2 cellular contexts compared by ENCODE assay signal in the genomic region with DNA sequence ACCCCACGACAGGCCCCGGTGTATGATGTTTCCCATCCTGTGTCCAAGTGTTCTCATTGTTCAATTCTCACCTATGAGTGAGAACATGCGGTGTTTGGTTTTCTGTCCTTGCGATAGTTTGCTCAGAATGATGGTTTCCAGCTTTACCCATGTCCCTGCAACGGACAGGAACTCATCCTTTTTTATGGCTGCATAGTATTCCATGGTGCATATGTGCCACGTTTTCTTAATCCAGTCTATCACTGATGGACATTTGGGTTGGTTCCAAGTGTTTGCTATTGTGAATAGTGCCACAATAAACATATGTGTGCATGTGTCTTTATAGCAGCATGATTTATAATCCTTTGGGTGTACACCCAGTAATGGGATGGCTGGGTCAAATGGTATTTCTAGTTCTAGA.
DNase-seq lines count a peak whose midpoint lies in the region; ATAC-seq, FAIRE-seq and TF ChIP-seq lines count a peak whose summit lies in the region.
"Not testable (repeated sequence)": the region's sequence is repeated elsewhere in the genome, so short reads cannot be mapped to it uniquely, and the experiment has no call there.

No MANE protein-coding gene starts in this region.

- WGBS in K562 (ENCODE audit: insufficient coverage, low coverage, missing lambda C conversion rate): 76% methylated on average over 6 of the region's 6 CpGs

- H3K4me2 ChIP-seq in K562 (ENCODE audit: insufficient read depth, low read length): not testable (repeated sequence)

- H4K20me1 ChIP-seq in K562 (replicated peaks; ENCODE audit: control insufficient read depth, insufficient read depth, low read length): not testable (repeated sequence)

- H3K27ac ChIP-seq in HEK293 (ENCODE audit: extremely low read depth, low read depth, low read length); K562 (ENCODE audit: extremely low read depth, low read depth, low read length): not testable (repeated sequence)

- not testable (repeated sequence) for H3K4me3 ChIP-seq in HEK293 (ENCODE audit: low read depth, low read length); K562

- H2AFZ ChIP-seq in K562 (ENCODE audit: low read depth, low read length): not testable (repeated sequence)

- not testable (repeated sequence) for TF ChIP-seq EP300 in K562 (IDR thresholded peaks at IDR 0.05; ENCODE audit: low read length)

- DNase-seq in K562 (ENCODE audit: extremely low read depth in 1 of 4, low spot score in 3 of 4): not testable (repeated sequence)

- CTCF ChIA-PET in HEK293 (lab: Yijun Ruan, JAX); K562 (lab: Yijun Ruan, JAX; ENCODE audit: low intra/inter-chr PET ratio): not testable (repeated sequence)

- not testable (repeated sequence) for H3K9me3 ChIP-seq in HEK293 (ENCODE audit: control insufficient read depth, insufficient read depth, low read depth, low read length); K562 (replicated peaks; ENCODE audit: control insufficient read depth, insufficient read depth, low read depth, low read length)

- in situ Hi-C loops in K562 (cut with MboI): not testable (repeated sequence)

- not testable (repeated sequence) for FAIRE-seq in K562 (lab: Jason Lieb, UNC)

- not testable (repeated sequence) for H3K4me1 ChIP-seq in HEK293 (ENCODE audit: control insufficient read depth, insufficient read depth, low read length); K562 (replicated peaks in 1 of 2; ENCODE audit: control insufficient read depth in 2 of 2, insufficient read depth in 2 of 2, low read length in 2 of 2)

- POLR2A ChIA-PET in HEK293 (lab: Yijun Ruan, JAX); K562 (lab: Yijun Ruan, JAX): not testable (repeated sequence)

- not testable (repeated sequence) for H3K9me1 ChIP-seq in K562 (ENCODE audit: control insufficient read depth, insufficient read depth, low read length)

- not testable (repeated sequence) for TF ChIP-seq CTCF in HEK293 (tag by site-specific recombination; IDR thresholded peaks at IDR 0.05); K562 (IDR thresholded peaks at IDR 0.05 in 2 of 3, conservative IDR thresholded peaks at IDR 0.05 in 1 of 3; ENCODE audit: insufficient read depth in 2 of 3, low read depth in 1 of 3, low read length in 3 of 3)

- not testable (repeated sequence) for H3K79me2 ChIP-seq in K562 (ENCODE audit: control insufficient read depth, insufficient read depth, low read length)

- intact Hi-C loops in K562 (cut with micrococcal nuclease): not testable (repeated sequence)

- not testable (repeated sequence) for TF ChIP-seq POLR2A in K562 (conservative IDR thresholded peaks at IDR 0.05)

- H3K36me3 ChIP-seq in HEK293 (ENCODE audit: control insufficient read depth in 2 of 2, insufficient read depth in 1 of 2, low read length in 2 of 2); K562 (ENCODE audit: control insufficient read depth, insufficient read depth, low read length): not testable (repeated sequence)

- not testable (repeated sequence) for ATAC-seq in K562

- not testable (repeated sequence) for BruUV-seq in K562 (replicated peaks; lab: Mats Ljungman, UMichigan)

- H3K27me3 ChIP-seq in K562 (ENCODE audit: control insufficient read depth in 2 of 2, insufficient read depth in 2 of 2, low read length in 2 of 2): not testable (repeated sequence)

- not testable (repeated sequence) for H3K9ac ChIP-seq in K562 (ENCODE audit: insufficient read depth in 1 of 2, low read depth in 2 of 2, low read length in 2 of 2)

- not testable (repeated sequence) for TF ChIP-seq RAD21 in K562 (CRISPR knock-in tag; conservative IDR thresholded peaks at IDR 0.05 in 1 of 2, IDR thresholded peaks at IDR 0.05 in 1 of 2)

TF ChIP-seq in HEK293, 187 proteins besides CTCF, POLR2A, EP300 and RAD21:
- TF ChIP-seq ZNF146 (tag by site-specific recombination; IDR thresholded peaks at IDR 0.05): peak; percentile 21; the same call in 1 of the 2 replicates

TF ChIP-seq in K562, 482 proteins besides CTCF, POLR2A, EP300 and RAD21:
- TF ChIP-seq ZNF146 (CRISPR knock-in tag; IDR thresholded peaks at IDR 0.05; ENCODE audit: unreplicated experiment) (peak; percentile 81), KDM1A (IDR thresholded peaks at IDR 0.05) (peak; percentile 12 to 15; a peak in 1 of 4 replicates), BCOR (IDR thresholded peaks at IDR 0.05) (peak; percentile 69; the same call in 1 of the 2 replicates)
TF ChIP-seq in K562: peak in this region for 3; not testable (repeated sequence) for 479.
